14 cellular contexts compared by ENCODE assay signal in genomic region chr20:62489186-62489939, GRCh38. TPM values are rescaled to one million over a fixed set of nuclear protein-coding genes. Genes with fewer than 3 reads are reported as not detected.
A peak's percentile ranks its signal among the peaks of the same experiment; 100 is the strongest.
DNase-seq lines count a peak whose midpoint lies in the region; ATAC-seq, FAIRE-seq and TF ChIP-seq lines count a peak whose summit lies in the region.
"Had no signal": no experiment of that assay in that cellular context is flagged by ENCODE, and none has a peak within 500 bp of the region (broad histone marks: within the 10 kb centered on the region; RNA-seq: fewer than 3 reads in every experiment).

No MANE protein-coding gene starts in this region.

- CTCF ChIA-PET in PC-3 (lab: Charles Lee) = no interaction called here

- no peaks in the 10 kb centered on the region for H3K9me3 ChIP-seq in PC-3 (ENCODE audit: low read length)
- H3K9me3 ChIP-seq in smooth muscle cell (replicated peaks; ENCODE audit: low read depth) = no peaks in the 10 kb centered on the region

- TF ChIP-seq CTCF in PC-3 (conservative IDR thresholded peaks at IDR 0.05; ENCODE audit: low read depth, low read length) (no peak), epithelial cell of proximal tubule (conservative IDR thresholded peaks at IDR 0.05; ENCODE audit: low read depth, low read length) (no peak), smooth muscle cell (IDR thresholded peaks at IDR 0.05; ENCODE audit: borderline replicate concordance, insufficient read depth, poor library complexity, severe bottlenecking) (no peak)

- H3K27ac ChIP-seq in PC-3 (ENCODE audit: low read length) (peak overlapping the region; percentile 31; the same call in 1 of the 2 replicates), smooth muscle cell (ENCODE audit: low read depth) (peak overlapping the region; percentile 28)

- DNase-seq in H54 (ENCODE audit: insufficient read length, low spot score) = peak; percentile 93
- DNase-seq in PC-3 = peak; percentile 77
- DNase-seq in epithelial cell of proximal tubule (ENCODE audit: low read depth) = peak; percentile 26
- peak; percentile 20 for DNase-seq in smooth muscle cell (lab: John Stamatoyannopoulos, UW; ENCODE audit: unreplicated experiment)
- DNase-seq in T-helper 1 cell = no peak
- DNase-seq in G401 (ENCODE audit: low spot score) = no peak
- DNase-seq: activated naive CD4-positive, alpha-beta T cell treated with anti-CD3 and anti-CD28 coated beads for 36 hours; NCI-H1417; NK-92 treated with Interleukin-12 subunit alpha and Interleukin-12 subunit beta, amount 100 ng/mL, for 24 hours had no signal

- intact Hi-C loops in PC-3 (cut with micrococcal nuclease) = loop anchor here (5.0 kb wide), 1 partner anchor 77 kb away; no protein-coding TSS in a partner anchor

- H3K79me2 ChIP-seq in PC-3 (ENCODE audit: low read length) (no peaks in the 10 kb centered on the region), smooth muscle cell (ENCODE audit: low read depth) (no peaks in the 10 kb centered on the region)

- peak overlapping the region; percentile 56 for H3K4me2 ChIP-seq in PC-3 (ENCODE audit: low read length)
- H3K4me2 ChIP-seq in smooth muscle cell = peak overlapping the region; percentile 14

- H3F3A ChIP-seq in PC-3 (ENCODE audit: low read length, unreplicated experiment) = no peaks in the 10 kb centered on the region
- peaks cover 25% of the 10 kb centered on the region for H3F3A ChIP-seq in smooth muscle cell (ENCODE audit: low read depth)

- POLR2A ChIA-PET in PC-3 (lab: Charles Lee; ENCODE audit: unreplicated experiment) = no interaction called here

- H3K27me3 ChIP-seq in PC-3 (ENCODE audit: low read length) = no peaks in the 10 kb centered on the region
- H3K27me3 ChIP-seq in smooth muscle cell (ENCODE audit: low read depth) = no peaks in the 10 kb centered on the region

- peak; percentile 26 for TF ChIP-seq POLR2A in H54 (IDR thresholded peaks at IDR 0.05; ENCODE audit: low read depth, low read length)

- in situ Hi-C loops in G401 (cut with HindIII; ENCODE audit: low sequenced_read_pairs) = no loop called here

- WGBS in smooth muscle cell (ENCODE audit: low lambda C conversion rate) = 52% methylated on average over 18 of the region's 18 CpGs

- FAIRE-seq in H54 (lab: Jason Lieb, UNC) = peak; percentile 53
- FAIRE-seq: endothelial cell of umbilical vein had no signal

- H3K9ac ChIP-seq in PC-3 (ENCODE audit: low read length) (no peak overlapping the region), smooth muscle cell (ENCODE audit: low read depth) (no peak overlapping the region)

- H3K9me2 ChIP-seq in PC-3 (replicated peaks; ENCODE audit: low read length) = no peaks in the 10 kb centered on the region

- BruUV-seq in PC-3 (replicated peaks; lab: Mats Ljungman, UMichigan) = no TSS peak

- ATAC-seq in PC-3 = peak; percentile 94
- ATAC-seq in HG03280 (IDR thresholded peaks at IDR 0.05; ENCODE audit: unreplicated experiment) = no peak
- ATAC-seq: sciatic nerve had no signal

- H2AFZ ChIP-seq in PC-3 (ENCODE audit: low read length) (no peak overlapping the region), smooth muscle cell (ENCODE audit: low read depth) (no peak overlapping the region)

- H4K20me1 ChIP-seq in PC-3 (ENCODE audit: low read length) (no peaks in the 10 kb centered on the region), smooth muscle cell (ENCODE audit: low read depth) (no peaks in the 10 kb centered on the region)

- H3K4me3 ChIP-seq in PC-3 (ENCODE audit: low read length) = no peak overlapping the region; the same call in 1 of the 2 replicates
- H3K4me3 ChIP-seq in epithelial cell of proximal tubule (ENCODE audit: low read depth, low read length) = no peak overlapping the region
- no peak overlapping the region for H3K4me3 ChIP-seq in smooth muscle cell

- H3K36me3 ChIP-seq in PC-3 (ENCODE audit: low read depth, low read length) (no peaks in the 10 kb centered on the region), smooth muscle cell (ENCODE audit: low read depth) (no peaks in the 10 kb centered on the region)

- H3K4me1 ChIP-seq in PC-3 (ENCODE audit: insufficient read depth, low read length) (peaks cover 21% of the 10 kb centered on the region), smooth muscle cell (ENCODE audit: low read depth) (peaks cover 25% of the 10 kb centered on the region)

RNA-seq across cellular contexts. Expression of gene GATA5, which starts 13.6 kb away (rescaled TPM):
- total RNA-seq in PC-3 (2014; rRNA removed) = 0.18 and 0.46 TPM in 2 replicates
- not detected in 2 replicates for total RNA-seq in epithelial cell of proximal tubule
- 1.6 and 1.9 TPM in 2 replicates for total RNA-seq in smooth muscle cell
- polyA plus RNA-seq in smooth muscle cell = 9.2 and 9.4 TPM in 2 replicates
- 0.18 and 0.71 TPM in 2 replicates for total RNA-seq in G401 (2014; rRNA removed; shearing (Covaris generic))
- total RNA-seq: activated CD8-positive, alpha-beta memory T cell treated with anti-CD3 and anti-CD28 coated beads for 36 hours; activated naive CD4-positive, alpha-beta T cell treated with anti-CD3 and anti-CD28 coated beads for 36 hours; endothelial cell of umbilical vein; temporal lobe had no signal
- polyA plus RNA-seq: endothelial cell of umbilical vein had no signal

Comparison
In these comparisons a context has a peak if more than half of its experiments do, and no peak if none do; other contexts are left out.
1. DNase-seq: peak in H54 (single experiment), PC-3 (single experiment), epithelial cell of proximal tubule (single experiment) and smooth muscle cell (single experiment); none in T-helper 1 cell (0 of 5) and G401 (single experiment).